ENCODE assay signal across 1 cellular context in the genomic region with DNA sequence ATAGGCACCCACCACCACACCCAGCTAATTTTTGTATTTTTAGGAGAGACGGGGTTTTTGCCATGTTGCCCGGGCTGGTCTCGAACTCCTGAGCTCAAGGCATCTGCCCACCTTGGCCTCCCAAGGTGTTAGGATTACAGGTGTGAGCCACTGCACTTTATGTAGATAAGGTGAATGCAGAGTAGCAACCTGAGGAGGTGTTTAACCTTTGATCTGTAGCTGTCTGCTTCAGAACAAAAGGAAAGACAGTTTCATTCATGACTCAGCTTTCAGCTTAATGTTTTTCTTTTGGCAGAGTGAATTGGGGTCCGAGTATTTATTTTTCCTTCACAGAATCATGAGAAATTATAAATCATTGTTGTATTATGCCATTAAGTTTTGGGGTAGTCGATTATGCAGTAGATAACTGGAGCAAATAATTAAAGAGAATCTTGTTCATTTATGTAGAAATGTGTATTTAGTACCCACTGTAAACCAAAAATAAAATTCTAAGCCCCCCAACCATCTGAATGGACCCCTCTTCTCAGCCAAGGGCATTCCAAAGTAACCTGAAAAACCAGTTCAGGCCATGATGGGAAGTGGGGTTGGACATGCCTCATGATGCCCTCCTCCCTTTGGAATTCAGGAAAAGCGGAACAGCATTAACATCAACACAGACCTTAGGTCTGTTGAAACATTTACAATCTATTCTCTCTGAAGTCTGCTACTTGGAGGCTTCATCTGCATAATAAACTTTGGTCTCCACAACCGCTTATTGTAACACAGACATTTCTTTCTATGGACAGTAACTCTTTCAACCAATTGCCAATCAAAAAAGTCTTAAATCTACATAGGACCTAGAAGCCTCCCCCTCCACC.
A peak's percentile ranks its signal among the peaks of the same experiment; 100 is the strongest.
TF ChIP-seq lines count a peak whose summit lies in the region.

No MANE protein-coding gene starts in this region.

TF ChIP-seq in HepG2, 621 proteins besides CTCF, POLR2A, EP300 and RAD21 (continues in another document):
- TF ChIP-seq TOE1 (CRISPR knock-in tag; IDR thresholded peaks at IDR 0.05): no peak
- TF ChIP-seq, protein P1, sequence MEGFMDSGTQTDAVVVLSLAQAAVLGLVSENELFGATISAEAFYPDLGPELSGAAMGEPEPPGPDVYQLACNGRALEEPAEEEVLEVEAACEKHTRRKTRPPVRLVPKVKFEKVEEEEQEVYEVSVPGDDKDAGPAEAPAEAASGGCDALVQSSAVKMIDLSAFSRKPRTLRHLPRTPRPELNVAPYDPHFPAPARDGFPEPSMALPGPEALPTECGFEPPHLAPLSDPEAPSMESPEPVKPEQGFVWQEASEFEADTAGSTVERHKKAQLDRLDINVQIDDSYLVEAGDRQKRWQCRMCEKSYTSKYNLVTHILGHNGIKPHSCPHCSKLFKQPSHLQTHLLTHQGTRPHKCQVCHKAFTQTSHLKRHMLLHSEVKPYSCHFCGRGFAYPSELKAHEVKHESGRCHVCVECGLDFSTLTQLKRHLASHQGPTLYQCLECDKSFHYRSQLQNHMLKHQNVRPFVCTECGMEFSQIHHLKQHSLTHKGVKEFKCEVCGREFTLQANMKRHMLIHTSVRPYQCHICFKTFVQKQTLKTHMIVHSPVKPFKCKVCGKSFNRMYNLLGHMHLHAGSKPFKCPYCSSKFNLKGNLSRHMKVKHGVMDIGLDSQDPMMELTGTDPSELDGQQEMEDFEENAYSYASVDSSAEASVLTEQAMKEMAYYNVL (CRISPR knock-in tag; IDR thresholded peaks at IDR 0.05; ENCODE audit: borderline replicate concordance): no peak
- peak; percentile 96 for TF ChIP-seq MAZ (IDR thresholded peaks at IDR 0.05; ENCODE audit: borderline replicate concordance, low read depth, low read length)
- TF ChIP-seq MAZ (CRISPR knock-in tag; IDR thresholded peaks at IDR 0.05; ENCODE audit: low read depth): no peak
- TF ChIP-seq ZNF891 (CRISPR knock-in tag; IDR thresholded peaks at IDR 0.05): no peak
- no peak for TF ChIP-seq KLF11 (CRISPR knock-in tag; IDR thresholded peaks at IDR 0.05)
- no peak for TF ChIP-seq RNF2 (conservative IDR thresholded peaks at IDR 0.05; ENCODE audit: low read depth)
- no peak for TF ChIP-seq ZSCAN29 (CRISPR knock-in tag; conservative IDR thresholded peaks at IDR 0.05)
- no peak for TF ChIP-seq SOX6 (IDR thresholded peaks at IDR 0.05)
- peak; percentile 60 for TF ChIP-seq SOX6 (CRISPR knock-in tag; IDR thresholded peaks at IDR 0.05)
- TF ChIP-seq PCBP1 (IDR thresholded peaks at IDR 0.05; ENCODE audit: borderline replicate concordance, low read depth, low read length): no peak
- TF ChIP-seq, protein P2, sequence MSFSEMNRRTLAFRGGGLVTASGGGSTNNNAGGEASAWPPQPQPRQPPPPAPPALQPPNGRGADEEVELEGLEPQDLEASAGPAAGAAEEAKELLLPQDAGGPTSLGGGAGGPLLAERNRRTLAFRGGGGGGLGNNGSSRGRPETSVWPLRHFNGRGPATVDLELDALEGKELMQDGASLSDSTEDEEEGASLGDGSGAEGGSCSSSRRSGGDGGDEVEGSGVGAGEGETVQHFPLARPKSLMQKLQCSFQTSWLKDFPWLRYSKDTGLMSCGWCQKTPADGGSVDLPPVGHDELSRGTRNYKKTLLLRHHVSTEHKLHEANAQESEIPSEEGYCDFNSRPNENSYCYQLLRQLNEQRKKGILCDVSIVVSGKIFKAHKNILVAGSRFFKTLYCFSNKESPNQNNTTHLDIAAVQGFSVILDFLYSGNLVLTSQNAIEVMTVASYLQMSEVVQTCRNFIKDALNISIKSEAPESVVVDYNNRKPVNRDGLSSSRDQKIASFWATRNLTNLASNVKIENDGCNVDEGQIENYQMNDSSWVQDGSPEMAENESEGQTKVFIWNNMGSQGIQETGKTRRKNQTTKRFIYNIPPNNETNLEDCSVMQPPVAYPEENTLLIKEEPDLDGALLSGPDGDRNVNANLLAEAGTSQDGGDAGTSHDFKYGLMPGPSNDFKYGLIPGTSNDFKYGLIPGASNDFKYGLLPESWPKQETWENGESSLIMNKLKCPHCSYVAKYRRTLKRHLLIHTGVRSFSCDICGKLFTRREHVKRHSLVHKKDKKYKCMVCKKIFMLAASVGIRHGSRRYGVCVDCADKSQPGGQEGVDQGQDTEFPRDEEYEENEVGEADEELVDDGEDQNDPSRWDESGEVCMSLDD (CRISPR knock-in tag; IDR thresholded peaks at IDR 0.05; ENCODE audit: borderline replicate concordance): no peak
- TF ChIP-seq, protein P3, sequence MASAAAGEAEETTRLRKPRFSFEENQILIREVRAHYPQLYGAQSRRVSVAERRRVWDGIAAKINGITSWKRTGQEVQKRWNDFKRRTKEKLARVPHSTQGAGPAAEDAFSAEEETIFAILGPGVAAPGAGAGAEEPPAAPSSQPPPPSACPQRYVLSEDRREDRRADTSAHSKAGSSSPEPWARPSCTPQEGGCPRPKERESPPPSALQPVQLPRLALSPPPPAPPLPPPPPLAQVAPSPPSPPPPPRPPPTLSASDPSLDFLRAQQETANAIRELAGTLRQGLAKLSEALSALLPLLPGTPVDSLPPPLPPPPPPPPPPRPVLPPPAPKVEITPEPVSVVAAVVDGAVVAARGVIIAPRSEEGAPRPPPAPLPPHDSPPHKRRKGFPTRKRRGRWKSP (CRISPR knock-in tag; IDR thresholded peaks at IDR 0.05): no peak
- TF ChIP-seq KMT2B (CRISPR knock-in tag; IDR thresholded peaks at IDR 0.05): no peak
- TF ChIP-seq TCF7 (IDR thresholded peaks at IDR 0.05; ENCODE audit: low read depth): peak; percentile 51; the same call in 1 of the 2 replicates
- no peak for TF ChIP-seq ZNF205 (CRISPR knock-in tag; IDR thresholded peaks at IDR 0.05)
- TF ChIP-seq ZNF598 (CRISPR knock-in tag; IDR thresholded peaks at IDR 0.05; ENCODE audit: borderline replicate concordance): no peak
- no peak for TF ChIP-seq SMYD3 (CRISPR knock-in tag; IDR thresholded peaks at IDR 0.05)
- TF ChIP-seq ZNF468 (CRISPR knock-in tag; IDR thresholded peaks at IDR 0.05): no peak
- no peak for TF ChIP-seq FOXP1 (IDR thresholded peaks at IDR 0.05)
- TF ChIP-seq FOXP1 (CRISPR knock-in tag; IDR thresholded peaks at IDR 0.05): 0 out of 2 replicates have a peak, but pooled peaks have one; percentile 26
- no peak for TF ChIP-seq HMG20A (CRISPR knock-in tag; IDR thresholded peaks at IDR 0.05; ENCODE audit: borderline replicate concordance)
- TF ChIP-seq, protein P4, sequence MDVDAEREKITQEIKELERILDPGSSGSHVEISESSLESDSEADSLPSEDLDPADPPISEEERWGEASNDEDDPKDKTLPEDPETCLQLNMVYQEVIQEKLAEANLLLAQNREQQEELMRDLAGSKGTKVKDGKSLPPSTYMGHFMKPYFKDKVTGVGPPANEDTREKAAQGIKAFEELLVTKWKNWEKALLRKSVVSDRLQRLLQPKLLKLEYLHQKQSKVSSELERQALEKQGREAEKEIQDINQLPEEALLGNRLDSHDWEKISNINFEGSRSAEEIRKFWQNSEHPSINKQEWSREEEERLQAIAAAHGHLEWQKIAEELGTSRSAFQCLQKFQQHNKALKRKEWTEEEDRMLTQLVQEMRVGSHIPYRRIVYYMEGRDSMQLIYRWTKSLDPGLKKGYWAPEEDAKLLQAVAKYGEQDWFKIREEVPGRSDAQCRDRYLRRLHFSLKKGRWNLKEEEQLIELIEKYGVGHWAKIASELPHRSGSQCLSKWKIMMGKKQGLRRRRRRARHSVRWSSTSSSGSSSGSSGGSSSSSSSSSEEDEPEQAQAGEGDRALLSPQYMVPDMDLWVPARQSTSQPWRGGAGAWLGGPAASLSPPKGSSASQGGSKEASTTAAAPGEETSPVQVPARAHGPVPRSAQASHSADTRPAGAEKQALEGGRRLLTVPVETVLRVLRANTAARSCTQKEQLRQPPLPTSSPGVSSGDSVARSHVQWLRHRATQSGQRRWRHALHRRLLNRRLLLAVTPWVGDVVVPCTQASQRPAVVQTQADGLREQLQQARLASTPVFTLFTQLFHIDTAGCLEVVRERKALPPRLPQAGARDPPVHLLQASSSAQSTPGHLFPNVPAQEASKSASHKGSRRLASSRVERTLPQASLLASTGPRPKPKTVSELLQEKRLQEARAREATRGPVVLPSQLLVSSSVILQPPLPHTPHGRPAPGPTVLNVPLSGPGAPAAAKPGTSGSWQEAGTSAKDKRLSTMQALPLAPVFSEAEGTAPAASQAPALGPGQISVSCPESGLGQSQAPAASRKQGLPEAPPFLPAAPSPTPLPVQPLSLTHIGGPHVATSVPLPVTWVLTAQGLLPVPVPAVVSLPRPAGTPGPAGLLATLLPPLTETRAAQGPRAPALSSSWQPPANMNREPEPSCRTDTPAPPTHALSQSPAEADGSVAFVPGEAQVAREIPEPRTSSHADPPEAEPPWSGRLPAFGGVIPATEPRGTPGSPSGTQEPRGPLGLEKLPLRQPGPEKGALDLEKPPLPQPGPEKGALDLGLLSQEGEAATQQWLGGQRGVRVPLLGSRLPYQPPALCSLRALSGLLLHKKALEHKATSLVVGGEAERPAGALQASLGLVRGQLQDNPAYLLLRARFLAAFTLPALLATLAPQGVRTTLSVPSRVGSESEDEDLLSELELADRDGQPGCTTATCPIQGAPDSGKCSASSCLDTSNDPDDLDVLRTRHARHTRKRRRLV (CRISPR knock-in tag; IDR thresholded peaks at IDR 0.05): peak; percentile 96
- no peak for TF ChIP-seq ZFP36 (IDR thresholded peaks at IDR 0.05; ENCODE audit: borderline replicate concordance, low read depth, low read length, partially characterized antibody)
- no peak for TF ChIP-seq ISX (CRISPR knock-in tag; conservative IDR thresholded peaks at IDR 0.05)
- TF ChIP-seq GPN1 (CRISPR knock-in tag; IDR thresholded peaks at IDR 0.05; ENCODE audit: borderline replicate concordance): no peak
- TF ChIP-seq HOXA3 (CRISPR knock-in tag; IDR thresholded peaks at IDR 0.05): no peak
- no peak for TF ChIP-seq ZNF34 (CRISPR knock-in tag; IDR thresholded peaks at IDR 0.05; ENCODE audit: borderline replicate concordance)
- peak; percentile 50; the same call in 1 of the 2 replicates for TF ChIP-seq HNF4A (CRISPR knock-in tag; IDR thresholded peaks at IDR 0.05)
- TF ChIP-seq DPF2 (CRISPR knock-in tag; IDR thresholded peaks at IDR 0.05; ENCODE audit: borderline replicate concordance, low read depth): no peak
- TF ChIP-seq ZFP62 (CRISPR knock-in tag; IDR thresholded peaks at IDR 0.05): no peak
- TF ChIP-seq ZNF451 (CRISPR knock-in tag; IDR thresholded peaks at IDR 0.05): no peak
- TF ChIP-seq, protein P5, sequence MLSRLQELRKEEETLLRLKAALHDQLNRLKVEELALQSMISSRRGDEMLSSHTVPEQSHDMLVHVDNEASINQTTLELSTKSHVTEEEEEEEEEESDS (CRISPR knock-in tag; IDR thresholded peaks at IDR 0.05; ENCODE audit: borderline replicate concordance): no peak; the same call in 1 of the 2 replicates
- TF ChIP-seq, protein P6, sequence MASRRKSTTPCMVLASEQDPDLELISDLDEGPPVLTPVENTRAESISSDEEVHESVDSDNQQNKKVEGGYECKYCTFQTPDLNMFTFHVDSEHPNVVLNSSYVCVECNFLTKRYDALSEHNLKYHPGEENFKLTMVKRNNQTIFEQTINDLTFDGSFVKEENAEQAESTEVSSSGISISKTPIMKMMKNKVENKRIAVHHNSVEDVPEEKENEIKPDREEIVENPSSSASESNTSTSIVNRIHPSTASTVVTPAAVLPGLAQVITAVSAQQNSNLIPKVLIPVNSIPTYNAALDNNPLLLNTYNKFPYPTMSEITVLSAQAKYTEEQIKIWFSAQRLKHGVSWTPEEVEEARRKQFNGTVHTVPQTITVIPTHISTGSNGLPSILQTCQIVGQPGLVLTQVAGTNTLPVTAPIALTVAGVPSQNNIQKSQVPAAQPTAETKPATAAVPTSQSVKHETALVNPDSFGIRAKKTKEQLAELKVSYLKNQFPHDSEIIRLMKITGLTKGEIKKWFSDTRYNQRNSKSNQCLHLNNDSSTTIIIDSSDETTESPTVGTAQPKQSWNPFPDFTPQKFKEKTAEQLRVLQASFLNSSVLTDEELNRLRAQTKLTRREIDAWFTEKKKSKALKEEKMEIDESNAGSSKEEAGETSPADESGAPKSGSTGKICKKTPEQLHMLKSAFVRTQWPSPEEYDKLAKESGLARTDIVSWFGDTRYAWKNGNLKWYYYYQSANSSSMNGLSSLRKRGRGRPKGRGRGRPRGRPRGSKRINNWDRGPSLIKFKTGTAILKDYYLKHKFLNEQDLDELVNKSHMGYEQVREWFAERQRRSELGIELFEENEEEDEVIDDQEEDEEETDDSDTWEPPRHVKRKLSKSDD (CRISPR knock-in tag; IDR thresholded peaks at IDR 0.05; ENCODE audit: low read depth): no peak
- no peak for TF ChIP-seq ZNF230 (CRISPR knock-in tag; IDR thresholded peaks at IDR 0.05)
- no peak for TF ChIP-seq ZBTB42 (CRISPR knock-in tag; IDR thresholded peaks at IDR 0.05)
- peak; percentile 60 for TF ChIP-seq SAP130 (CRISPR knock-in tag; IDR thresholded peaks at IDR 0.05; ENCODE audit: low read depth)
- TF ChIP-seq SNRNP70 (IDR thresholded peaks at IDR 0.05; ENCODE audit: low read depth, low read length): no peak
- TF ChIP-seq, protein P7, sequence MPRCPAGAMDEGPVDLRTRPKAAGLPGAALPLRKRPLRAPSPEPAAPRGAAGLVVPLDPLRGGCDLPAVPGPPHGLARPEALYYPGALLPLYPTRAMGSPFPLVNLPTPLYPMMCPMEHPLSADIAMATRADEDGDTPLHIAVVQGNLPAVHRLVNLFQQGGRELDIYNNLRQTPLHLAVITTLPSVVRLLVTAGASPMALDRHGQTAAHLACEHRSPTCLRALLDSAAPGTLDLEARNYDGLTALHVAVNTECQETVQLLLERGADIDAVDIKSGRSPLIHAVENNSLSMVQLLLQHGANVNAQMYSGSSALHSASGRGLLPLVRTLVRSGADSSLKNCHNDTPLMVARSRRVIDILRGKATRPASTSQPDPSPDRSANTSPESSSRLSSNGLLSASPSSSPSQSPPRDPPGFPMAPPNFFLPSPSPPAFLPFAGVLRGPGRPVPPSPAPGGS (CRISPR knock-in tag; IDR thresholded peaks at IDR 0.05): no peak
- no peak for TF ChIP-seq SMAD9 (CRISPR knock-in tag; IDR thresholded peaks at IDR 0.05)
- no peak for TF ChIP-seq ZNF253 (CRISPR knock-in tag; IDR thresholded peaks at IDR 0.05; ENCODE audit: borderline replicate concordance)
- no peak for TF ChIP-seq JARID2 (CRISPR knock-in tag; IDR thresholded peaks at IDR 0.05; ENCODE audit: insufficient replicate concordance)
